ENCODE assay signal across 1 cellular context in genomic region chr16:67180166-67180565, GRCh38.
TF ChIP-seq lines count a peak whose summit lies in the region.

No MANE protein-coding gene starts in this region.

TF ChIP-seq in WTC11, 78 proteins besides CTCF, POLR2A, EP300 and RAD21 (continued from another document):
- no peak for TF ChIP-seq E2F4 (CRISPR knock-in tag; IDR thresholded peaks at IDR 0.05; ENCODE audit: borderline replicate concordance, low read depth)
- no peak for TF ChIP-seq ATF3 (CRISPR knock-in tag; conservative IDR thresholded peaks at IDR 0.05)
- TF ChIP-seq ZNF219 (CRISPR knock-in tag; IDR thresholded peaks at IDR 0.05; ENCODE audit: borderline replicate concordance), result no peak
- no peak for TF ChIP-seq ZSCAN18 (CRISPR knock-in tag; IDR thresholded peaks at IDR 0.05)
- TF ChIP-seq ATF1 (CRISPR knock-in tag; IDR thresholded peaks at IDR 0.05), result no peak
- TF ChIP-seq ZNF532 (CRISPR knock-in tag; IDR thresholded peaks at IDR 0.05; ENCODE audit: borderline replicate concordance), result no peak
- no peak for TF ChIP-seq RORB (CRISPR knock-in tag; IDR thresholded peaks at IDR 0.05)
- TF ChIP-seq SMAD4 (CRISPR knock-in tag; IDR thresholded peaks at IDR 0.05), result no peak
- TF ChIP-seq SOX15 (CRISPR knock-in tag; IDR thresholded peaks at IDR 0.05), result no peak
- TF ChIP-seq CBFB (CRISPR knock-in tag; IDR thresholded peaks at IDR 0.05; ENCODE audit: low read depth), result no peak
